ENCODE assay signal across 8 cellular contexts in genomic region chr7:55432937-55433784, GRCh38.
DNase-seq lines count a peak whose midpoint lies in the region; ATAC-seq, FAIRE-seq and TF ChIP-seq lines count a peak whose summit lies in the region.

No MANE protein-coding gene starts in this region.

- no peak for TF ChIP-seq POLR2A in HepG2 (IDR thresholded peaks at IDR 0.05; ENCODE audit: insufficient read depth in 1 of 2, low read depth in 2 of 2, low read length in 2 of 2)

- intact Hi-C loops in HepG2 (cut with micrococcal nuclease; ENCODE audit: unreplicated experiment): no loop called here

- H3K4me3 ChIP-seq in brain microvascular endothelial cell (ENCODE audit: low read depth, low read length) (no peak overlapping the region), HepG2 (replicated peaks in 1 of 3; ENCODE audit: insufficient read depth in 1 of 3, low read depth in 2 of 3, low read length in 3 of 3) (no peak overlapping the region)

- no peaks in the 10 kb centered on the region for H3K36me3 ChIP-seq in brain microvascular endothelial cell (replicated peaks)
- H3K36me3 ChIP-seq in HepG2 (replicated peaks in 1 of 2; ENCODE audit: control insufficient read depth in 1 of 2, insufficient read depth in 2 of 2, low read length in 2 of 2): peaks cover 2 to 3% of the 10 kb centered on the region in 2 experiments; a peak in 3 of 5 replicates

- TF ChIP-seq EP300 in HepG2 (IDR thresholded peaks at IDR 0.05; ENCODE audit: low read depth in 2 of 2, low read length in 2 of 2) (no peak), HepG2 (CRISPR knock-in tag; IDR thresholded peaks at IDR 0.05; ENCODE audit: borderline replicate concordance) (no peak)

- peak overlapping the region; percentile 83 for H3K27ac ChIP-seq in C4-2B
- H3K27ac ChIP-seq in brain microvascular endothelial cell: no peak overlapping the region
- H3K27ac ChIP-seq in HepG2 (ENCODE audit: extremely low read length, insufficient read depth, low read length): no peak overlapping the region

- peaks cover 6% of the 10 kb centered on the region; the same call in 1 of the 2 replicates for H3K4me1 ChIP-seq in HepG2 (ENCODE audit: insufficient read depth, low read length)

- H3K79me2 ChIP-seq in HepG2 (ENCODE audit: insufficient read depth, low read length): no peaks in the 10 kb centered on the region

- CTCF ChIA-PET in HepG2 (lab: Yijun Ruan, JAX; ENCODE audit: low intra/inter-chr PET ratio, low total read pairs): interaction anchor here (1.3 kb wide), 2 partner anchors 153 to 165 kb away, joined by 3 read pairs; no protein-coding TSS in a partner anchor

- H3K27me3 ChIP-seq in brain microvascular endothelial cell (replicated peaks): no peaks in the 10 kb centered on the region
- H3K27me3 ChIP-seq in HepG2 (ENCODE audit: control insufficient read depth in 1 of 2, insufficient read depth in 2 of 2, low read length in 2 of 2): no peaks in the 10 kb centered on the region

- no peak overlapping the region for H2AFZ ChIP-seq in HepG2 (ENCODE audit: low read length)

- no peaks in the 10 kb centered on the region for H3K9me3 ChIP-seq in HepG2 (ENCODE audit: low read length)

- H4K20me1 ChIP-seq in HepG2 (ENCODE audit: insufficient read depth, low read length): no peaks in the 10 kb centered on the region

- in situ Hi-C loops in brain microvascular endothelial cell (cut with HindIII; ENCODE audit: low pct_ligation_motif_present, low sequenced_read_pairs) (no loop called here), HepG2 (cut with HindIII; ENCODE audit: extremely low pct_ligation_motif_present, low pct_unique_long_range_greater_than_20kb) (loop anchor here (10.0 kb wide), 1 partner anchor 162 kb away; no protein-coding TSS in a partner anchor)

- peak; percentile 91 for TF ChIP-seq CTCF in C4-2B (conservative IDR thresholded peaks at IDR 0.05)
- TF ChIP-seq CTCF in brain microvascular endothelial cell (IDR thresholded peaks at IDR 0.05; ENCODE audit: low read depth, low read length, missing control alignments): peak; percentile 63
- TF ChIP-seq CTCF in HepG2 (CRISPR knock-in tag; IDR thresholded peaks at IDR 0.05): peak; percentile 56

- peak; percentile 54 for TF ChIP-seq RAD21 in HepG2 (CRISPR knock-in tag; IDR thresholded peaks at IDR 0.05)

- H3K4me2 ChIP-seq in HepG2 (ENCODE audit: low read depth, low read length): no peak overlapping the region

- POLR2A ChIA-PET in HepG2 (lab: Yijun Ruan, JAX): no interaction called here

- peak; percentile 81 for ATAC-seq in GM18511 (IDR thresholded peaks at IDR 0.05; ENCODE audit: unreplicated experiment)
- peak; percentile 62 for ATAC-seq in HG03108 (IDR thresholded peaks at IDR 0.05; ENCODE audit: unreplicated experiment)
- peak; percentile 84 for ATAC-seq in HepG2

- 75% methylated on average over 10 of the region's 13 CpGs for WGBS in HepG2 (ENCODE audit: low lambda C conversion rate)

- no TSS peak for BruUV-seq in HepG2 (replicated peaks; lab: Mats Ljungman, UMichigan)

- FAIRE-seq in HepG2 (lab: Jason Lieb, UNC): peak; percentile 64

- DNase-seq in NCI-H345 (lab: John Stamatoyannopoulos, UW) (peak; percentile 70), brain microvascular endothelial cell (no peak), HepG2 (ENCODE audit: low spot score) (peak; percentile 50), AG08396 (ENCODE audit: low spot score) (no peak), T1000 (lab: John Stamatoyannopoulos, UW) (no peak)

- no peak overlapping the region for H3K9ac ChIP-seq in HepG2 (ENCODE audit: insufficient read depth, low read depth, low read length)

TF ChIP-seq in HepG2, 621 proteins besides CTCF, POLR2A, EP300 and RAD21 (continues in another document):
- TF ChIP-seq ATM (IDR thresholded peaks at IDR 0.05; ENCODE audit: borderline replicate concordance) (no peak), MXD1 (CRISPR knock-in tag; IDR thresholded peaks at IDR 0.05) (no peak), RAD51 (IDR thresholded peaks at IDR 0.05; ENCODE audit: borderline replicate concordance) (no peak), ZNF841 (CRISPR knock-in tag; IDR thresholded peaks at IDR 0.05; ENCODE audit: borderline replicate concordance) (no peak), TSC22D2 (CRISPR knock-in tag; IDR thresholded peaks at IDR 0.05; ENCODE audit: borderline replicate concordance) (no peak), ZNF652 (CRISPR knock-in tag; IDR thresholded peaks at IDR 0.05; ENCODE audit: borderline replicate concordance, low read depth) (peak; percentile 97), ZNF747 (CRISPR knock-in tag; IDR thresholded peaks at IDR 0.05; ENCODE audit: borderline replicate concordance) (no peak), HMGXB3 (CRISPR knock-in tag; IDR thresholded peaks at IDR 0.05; ENCODE audit: borderline replicate concordance) (no peak), RORA (CRISPR knock-in tag; IDR thresholded peaks at IDR 0.05) (no peak), IRF1 (CRISPR knock-in tag; IDR thresholded peaks at IDR 0.05; ENCODE audit: low read depth) (no peak), ZGPAT (CRISPR knock-in tag; IDR thresholded peaks at IDR 0.05) (no peak), ZBTB49 (CRISPR knock-in tag; IDR thresholded peaks at IDR 0.05; ENCODE audit: borderline replicate concordance) (no peak), RXRB (CRISPR knock-in tag; IDR thresholded peaks at IDR 0.05; ENCODE audit: borderline replicate concordance) (no peak), FOXA1 (IDR thresholded peaks at IDR 0.05) (no peak), FOXA1 (CRISPR knock-in tag; IDR thresholded peaks at IDR 0.05) (0 out of 2 replicates have a peak, but pooled peaks have one; percentile 18)

Comparison
In these comparisons a context has a peak if more than half of its experiments do, and no peak if none do; other contexts are left out.
1. DNase-seq: peak in NCI-H345 (single experiment) and HepG2 (single experiment); none in brain microvascular endothelial cell (single experiment), AG08396 (single experiment) and T1000 (single experiment).
2. Peak in every context shown above with its lines, with median percentiles within 50 percentile points of each other: CTCF ChIP-seq and ATAC-seq.